1 cellular context compared by ENCODE assay signal in genomic region chr15:40106203-40107161, GRCh38.
TF ChIP-seq lines count a peak whose summit lies in the region.

No MANE protein-coding gene starts in this region.

TF ChIP-seq in GM12878, 131 proteins besides CTCF, POLR2A, EP300 and RAD21 (continued from another document and continues in another):
- TF ChIP-seq IRF5 (IDR thresholded peaks at IDR 0.05; ENCODE audit: borderline replicate concordance): no peak
- no peak for TF ChIP-seq SIX5 (IDR thresholded peaks at IDR 0.05; ENCODE audit: low read depth, low read length, severe bottlenecking)
- TF ChIP-seq SPI1 (IDR thresholded peaks at IDR 0.05; ENCODE audit: borderline replicate concordance, insufficient read depth, low read depth, low read length): peak; percentile 85
- no peak for TF ChIP-seq USF2 (IDR thresholded peaks at IDR 0.05; ENCODE audit: borderline replicate concordance, low read depth, low read length)
- no peak for TF ChIP-seq GATAD2B (conservative IDR thresholded peaks at IDR 0.05; ENCODE audit: low read depth)
- peak; percentile 53; the same call in 1 of the 2 replicates for TF ChIP-seq PKNOX1 (IDR thresholded peaks at IDR 0.05)
- TF ChIP-seq ASH2L (IDR thresholded peaks at IDR 0.05; ENCODE audit: borderline replicate concordance, low read depth): no peak
- TF ChIP-seq KDM1A (IDR thresholded peaks at IDR 0.05; ENCODE audit: borderline replicate concordance): no peak
- no peak for TF ChIP-seq FOS (IDR thresholded peaks at IDR 0.05; ENCODE audit: borderline replicate concordance, extremely low read depth, insufficient read length)
- 0 out of 4 replicates have a peak, but pooled peaks of 1 of the 2 experiments have one; percentile 10 for TF ChIP-seq SRF (IDR thresholded peaks at IDR 0.05; ENCODE audit: low read depth in 2 of 2, low read length in 2 of 2)
- no peak; a peak in 1 of 4 replicates for TF ChIP-seq ETV6 (conservative IDR thresholded peaks at IDR 0.05 in 1 of 2, IDR thresholded peaks at IDR 0.05 in 1 of 2; ENCODE audit: borderline replicate concordance in 1 of 2, low read depth in 1 of 2)
- TF ChIP-seq STAT3 (IDR thresholded peaks at IDR 0.05; ENCODE audit: low read depth, low read length): no peak
- no peak for TF ChIP-seq CHD2 (IDR thresholded peaks at IDR 0.05; ENCODE audit: borderline replicate concordance, low read depth, low read length)
- no peak for TF ChIP-seq HDAC2 (IDR thresholded peaks at IDR 0.05)
- no peak for TF ChIP-seq EGR1 (IDR thresholded peaks at IDR 0.05; ENCODE audit: borderline replicate concordance in 1 of 2, low read depth in 2 of 2, low read length in 2 of 2)
- TF ChIP-seq BCL3 (IDR thresholded peaks at IDR 0.05; ENCODE audit: borderline replicate concordance, insufficient read depth, low read depth, low read length, poor library complexity, severe bottlenecking): no peak
- TF ChIP-seq ZNF207 (IDR thresholded peaks at IDR 0.05; ENCODE audit: borderline replicate concordance): no peak
- TF ChIP-seq ZNF592 (IDR thresholded peaks at IDR 0.05): no peak
- TF ChIP-seq PRDM15 (CRISPR knock-in tag; IDR thresholded peaks at IDR 0.05): no peak
- TF ChIP-seq TCF3 (IDR thresholded peaks at IDR 0.05; ENCODE audit: borderline replicate concordance, insufficient read depth, low read depth, low read length): 0 out of 2 replicates have a peak, but pooled peaks have one; percentile 42
- peak; percentile 92 for TF ChIP-seq EED (IDR thresholded peaks at IDR 0.05; ENCODE audit: low read depth)
- peak; percentile 42; the same call in 1 of the 2 replicates for TF ChIP-seq NBN (IDR thresholded peaks at IDR 0.05)
- no peak for TF ChIP-seq MEF2B (IDR thresholded peaks at IDR 0.05; ENCODE audit: partially characterized antibody, poor library complexity, severe bottlenecking)
- no peak for TF ChIP-seq ATF3 (IDR thresholded peaks at IDR 0.05; ENCODE audit: borderline replicate concordance, extremely low read depth, low read depth, low read length)
- TF ChIP-seq RBBP5 (conservative IDR thresholded peaks at IDR 0.05): no peak
- TF ChIP-seq GABPA (IDR thresholded peaks at IDR 0.05; ENCODE audit: low read depth): no peak
- 0 out of 2 replicates have a peak, but pooled peaks have one; percentile 5 for TF ChIP-seq PAX5 (IDR thresholded peaks at IDR 0.05; ENCODE audit: borderline replicate concordance, low read depth, low read length)
- peak; percentile 66; the same call in 1 of the 2 replicates for TF ChIP-seq SMC3 (IDR thresholded peaks at IDR 0.05; ENCODE audit: borderline replicate concordance, low read length)
- no peak for TF ChIP-seq SMAD5 (IDR thresholded peaks at IDR 0.05; ENCODE audit: low read depth)
- no peak for TF ChIP-seq RAD51 (IDR thresholded peaks at IDR 0.05)
- no peak for TF ChIP-seq KAT2A (conservative IDR thresholded peaks at IDR 0.05; ENCODE audit: control insufficient read depth, low read depth, low read length)
- TF ChIP-seq BRCA1 (IDR thresholded peaks at IDR 0.05; ENCODE audit: low read depth, low read length): no peak
- no peak for TF ChIP-seq ZNF622 (IDR thresholded peaks at IDR 0.05)
- peak; percentile 86 for TF ChIP-seq ATF7 (IDR thresholded peaks at IDR 0.05; ENCODE audit: low read depth)
- TF ChIP-seq POU2F2 (IDR thresholded peaks at IDR 0.05; ENCODE audit: borderline replicate concordance, low read depth, low read length): peak; percentile 7; the same call in 1 of the 3 replicates
- 0 out of 2 replicates have a peak, but pooled peaks have one; percentile 3 for TF ChIP-seq MEF2A (IDR thresholded peaks at IDR 0.05; ENCODE audit: insufficient read depth, low read depth, low read length)
- TF ChIP-seq ZNF24 (IDR thresholded peaks at IDR 0.05): no peak
- peak; percentile 61 for TF ChIP-seq CUX1 (IDR thresholded peaks at IDR 0.05; ENCODE audit: insufficient replicate concordance, low read depth, low read length)
- peak; percentile 59; the same call in 1 of the 2 replicates for TF ChIP-seq IRF4 (IDR thresholded peaks at IDR 0.05; ENCODE audit: low read depth, low read length)
- no peak for TF ChIP-seq NR2C1 (IDR thresholded peaks at IDR 0.05)
